ENCODE assay signal across 8 cellular contexts in the genomic region with DNA sequence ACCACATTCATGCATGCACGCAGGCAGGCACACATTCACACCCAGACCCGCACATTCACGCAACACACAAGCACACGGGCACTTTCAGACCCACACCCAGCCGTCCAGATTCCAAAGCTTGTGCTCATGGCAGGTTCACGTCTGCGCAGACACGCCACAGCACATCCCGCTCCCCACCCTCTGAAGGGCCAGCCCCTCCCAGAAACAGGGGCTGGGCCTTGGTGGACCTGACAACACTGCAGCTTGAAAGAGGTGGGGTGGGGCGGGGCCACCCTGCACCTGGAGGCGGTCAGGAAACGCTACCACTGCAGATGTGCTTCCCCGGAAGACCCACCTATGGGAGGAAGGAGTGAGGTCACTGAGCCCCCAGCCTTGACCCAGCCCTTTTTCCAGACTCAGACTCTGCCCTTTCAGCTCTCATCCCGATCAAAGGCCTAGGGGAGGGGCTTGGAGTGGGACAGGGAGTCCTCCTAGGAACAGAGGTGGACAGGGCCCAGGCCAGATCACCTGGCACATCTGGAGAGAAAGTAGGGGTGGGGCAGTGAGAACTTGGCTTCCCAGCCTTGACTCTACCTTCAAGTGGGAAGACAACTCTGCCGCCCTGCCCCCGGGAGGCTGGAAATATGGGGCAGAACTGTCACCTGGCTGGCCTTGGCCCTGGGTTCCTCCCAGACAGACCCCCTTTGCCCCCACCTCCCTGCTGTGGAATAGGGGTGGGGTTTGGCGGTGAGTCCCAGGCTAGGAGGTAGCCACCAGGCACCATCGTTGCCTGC. TPM values are rescaled to one million over a fixed set of nuclear protein-coding genes. Genes with fewer than 3 reads are reported as not detected.
DNase-seq lines count a peak whose midpoint lies in the region; ATAC-seq and TF ChIP-seq lines count a peak whose summit lies in the region.

No MANE protein-coding gene starts in this region.

- H3K9ac ChIP-seq in endodermal cell (ENCODE audit: extremely low read depth, low read length, poor library complexity, severe bottlenecking) (no peak overlapping the region), mucosa of rectum (ENCODE audit: low read depth in 1 of 2, low read length in 2 of 2) (peak overlapping the region; percentile 41 to 68)

- H3K27ac Mint-ChIP-seq in Caco-2 (ENCODE audit: unreplicated experiment) = peak overlapping the region; percentile 99
- H3K27ac Mint-ChIP-seq in endodermal cell = peak overlapping the region; percentile 81
- H3K27ac Mint-ChIP-seq in activated CD4-positive, alpha-beta T cell treated with anti-CD3 and anti-CD28 coated beads for 36 hours = no peak overlapping the region

- H3K4me3 Mint-ChIP-seq in Caco-2 (ENCODE audit: unreplicated experiment) (peak overlapping the region; percentile 83), endodermal cell (peak overlapping the region; percentile 30)
- H3K4me3 Mint-ChIP-seq in activated CD4-positive, alpha-beta T cell treated with anti-CD3 and anti-CD28 coated beads for 36 hours = no peak overlapping the region

- H3K4me1 Mint-ChIP-seq in Caco-2 (ENCODE audit: low read depth, unreplicated experiment) (peaks cover 44% of the 10 kb centered on the region), endodermal cell (peaks cover 9% of the 10 kb centered on the region)
- H3K4me1 Mint-ChIP-seq in activated CD4-positive, alpha-beta T cell treated with anti-CD3 and anti-CD28 coated beads for 36 hours = peaks cover 4% of the 10 kb centered on the region

- intact Hi-C loops in Caco-2 (cut with micrococcal nuclease; ENCODE audit: unreplicated experiment) = loop anchor here (1.0 kb wide), 4 partner anchors 7 to 62 kb away; a partner anchor contains a TSS
- intact Hi-C loops in activated CD4-positive, alpha-beta T cell treated with anti-CD3 and anti-CD28 coated beads for 36 hours (cut with DNase I, micrococcal nuclease) = loop anchor here (1.0 kb wide), 1 partner anchor 62 kb away; no protein-coding TSS in a partner anchor

- DNase-seq in Caco-2 = peak; percentile 96 to 99
- peak; percentile 7 for DNase-seq in NCI-H345 (lab: John Stamatoyannopoulos, UW)
- peak; percentile 98 for DNase-seq in endodermal cell
- no peak for DNase-seq in superior temporal gyrus (ENCODE audit: extremely low spot score)
- no peak for DNase-seq in NCI-H524 (lab: John Stamatoyannopoulos, UW)
- no peak for DNase-seq in activated CD4-positive, alpha-beta T cell treated with anti-CD3 and anti-CD28 coated beads for 36 hours

- TF ChIP-seq CTCF in Caco-2 (IDR thresholded peaks at IDR 0.05; ENCODE audit: insufficient read depth in 1 of 2, low read depth in 1 of 2, low read length in 1 of 2, severe bottlenecking in 1 of 2, unreplicated experiment in 1 of 2) = no peak
- TF ChIP-seq CTCF in endodermal cell (conservative IDR thresholded peaks at IDR 0.05) = no peak

- CTCF ChIA-PET in Caco-2 (lab: Charles Lee) = interaction anchor here (0.5 to 5.4 kb wide), 21 partner anchors 8 to 159 kb away, joined by 3 to 169 read pairs (median 5); a partner anchor contains a TSS
- CTCF ChIA-PET in activated CD4-positive, alpha-beta T cell treated with anti-CD3 and anti-CD28 coated beads for 36 hours (lab: Charles Lee) = interaction anchor here (0.6 to 3.1 kb wide), 13 partner anchors 10 to 104 kb away, joined by 3 to 33 read pairs (median 5); a partner anchor contains a TSS

- no peaks in the 10 kb centered on the region for H3K27me3 Mint-ChIP-seq in Caco-2 (ENCODE audit: insufficient read depth, unreplicated experiment)
- H3K27me3 Mint-ChIP-seq in endodermal cell (ENCODE audit: insufficient read depth) = peaks cover 5% of the 10 kb centered on the region
- no peaks in the 10 kb centered on the region for H3K27me3 Mint-ChIP-seq in activated CD4-positive, alpha-beta T cell treated with anti-CD3 and anti-CD28 coated beads for 36 hours

- no peak for ATAC-seq in HG02623 (IDR thresholded peaks at IDR 0.05; ENCODE audit: unreplicated experiment)
- ATAC-seq in activated CD4-positive, alpha-beta T cell treated with anti-CD3 and anti-CD28 coated beads for 36 hours = no peak

- no TSS peak for BruUV-seq in Caco-2 (replicated peaks; lab: Mats Ljungman, UMichigan)

- H3K36me3 ChIP-seq in Caco-2 (ENCODE audit: control insufficient read depth, insufficient read depth, low read length) (0 out of 2 replicates have a peak, but pooled peaks cover 2% of the 10 kb centered on the region), endodermal cell (ENCODE audit: control insufficient read depth, insufficient read depth, low read length) (no peaks in the 10 kb centered on the region), mucosa of rectum (ENCODE audit: control insufficient read depth in 2 of 2, insufficient read depth in 2 of 2, low read length in 2 of 2) (no peaks in the 10 kb centered on the region)

- H3K9me3 ChIP-seq in Caco-2 (no peaks in the 10 kb centered on the region), endodermal cell (ENCODE audit: control insufficient read depth, low read length) (no peaks in the 10 kb centered on the region), mucosa of rectum (ENCODE audit: control insufficient read depth in 2 of 2, low read length in 2 of 2) (no peaks in the 10 kb centered on the region)

- 48 to 50% methylated on average over 2 to 17 of the region's 18 CpGs for WGBS in endodermal cell (ENCODE audit: insufficient coverage in 1 of 2, insufficient read length in 1 of 2), 2 experiments

- H3K27ac ChIP-seq in endodermal cell (ENCODE audit: low read depth, low read length) = no peak overlapping the region
- H3K27ac ChIP-seq in mucosa of rectum (ENCODE audit: low read depth in 2 of 2, low read length in 2 of 2) = peak overlapping the region; percentile 91 to 92

- H3K27me3 ChIP-seq in Caco-2 (replicated peaks; ENCODE audit: control insufficient read depth, insufficient read depth, low read length) (no peaks in the 10 kb centered on the region), endodermal cell (ENCODE audit: control insufficient read depth, insufficient read depth, low read length, poor library complexity, severe bottlenecking) (no peaks in the 10 kb centered on the region), mucosa of rectum (ENCODE audit: control insufficient read depth in 2 of 2, insufficient read depth in 2 of 2, low read length in 2 of 2) (no peaks in the 10 kb centered on the region)

- POLR2A ChIA-PET in Caco-2 (lab: Charles Lee) = interaction anchor here (0.5 to 4.2 kb wide), 24 partner anchors 8 to 1567 kb away, joined by 3 to 243 read pairs (median 6); a partner anchor contains a TSS
- POLR2A ChIA-PET in activated CD4-positive, alpha-beta T cell treated with anti-CD3 and anti-CD28 coated beads for 36 hours (lab: Charles Lee) = interaction anchor here (0.7 kb wide), 1 partner anchor 18 kb away, joined by 3 read pairs; no protein-coding TSS in a partner anchor

- H3K9me3 Mint-ChIP-seq in Caco-2 (ENCODE audit: unreplicated experiment) (no peaks in the 10 kb centered on the region), endodermal cell (no peaks in the 10 kb centered on the region)
- H3K9me3 Mint-ChIP-seq in activated CD4-positive, alpha-beta T cell treated with anti-CD3 and anti-CD28 coated beads for 36 hours (ENCODE audit: low read depth) = no peaks in the 10 kb centered on the region

- H3K36me3 Mint-ChIP-seq in Caco-2 (ENCODE audit: insufficient read depth, unreplicated experiment) (peaks cover 57% of the 10 kb centered on the region), endodermal cell (ENCODE audit: low read depth) (peaks cover 15% of the 10 kb centered on the region)
- H3K36me3 Mint-ChIP-seq in activated CD4-positive, alpha-beta T cell treated with anti-CD3 and anti-CD28 coated beads for 36 hours (ENCODE audit: low read depth) = no peaks in the 10 kb centered on the region

- H3K4me1 ChIP-seq in Caco-2 = peaks cover 39% of the 10 kb centered on the region
- H3K4me1 ChIP-seq in endodermal cell (ENCODE audit: control insufficient read depth, insufficient read depth, low read length) = peaks cover 6% of the 10 kb centered on the region
- peaks cover 8 to 21% of the 10 kb centered on the region in 2 donors for H3K4me1 ChIP-seq in mucosa of rectum (ENCODE audit: control insufficient read depth in 2 of 2, insufficient read depth in 2 of 2, low read length in 2 of 2)

- H3K4me3 ChIP-seq in Caco-2 (ENCODE audit: low read depth, low read length) (peak overlapping the region; percentile 26), endodermal cell (ENCODE audit: low read length) (no peak overlapping the region), mucosa of rectum (ENCODE audit: low read length in 2 of 2) (peak overlapping the region; percentile 30 to 52)

RNA-seq across cellular contexts. Expression of a gene that starts 11.0 kb away (rescaled TPM):
- total RNA-seq in Caco-2 (2022) (34.1 and 39.2 TPM in 2 replicates), endodermal cell (10 to 100 TPM; 23.9 to 40.6 TPM)
- polyA plus RNA-seq in endodermal cell (2013, experiment 1 of 2) = 32.2 TPM
- 34.7 TPM for polyA plus RNA-seq in endodermal cell (2013, experiment 2 of 2)
- total RNA-seq in activated CD4-positive, alpha-beta T cell treated with anti-CD3 and anti-CD28 coated beads for 36 hours = 1 to 10 TPM; 1.5 to 2.0 TPM

RNA-seq across cellular contexts. Expression of a gene that starts 12.0 kb away (rescaled TPM):
- total RNA-seq in Caco-2 (2022) (112 and 132 TPM in 2 replicates), endodermal cell (100 to 1,000 TPM; 179 to 291 TPM)
- 230 TPM for polyA plus RNA-seq in endodermal cell (2013, experiment 1 of 2)
- 211 TPM for polyA plus RNA-seq in endodermal cell (2013, experiment 2 of 2)
- under 1 TPM; 0.39 to 0.42 TPM for total RNA-seq in activated CD4-positive, alpha-beta T cell treated with anti-CD3 and anti-CD28 coated beads for 36 hours

RNA-seq across cellular contexts. Expression of a gene that starts 14.3 kb away (rescaled TPM):
- total RNA-seq in Caco-2 (2022) (392 and 419 TPM in 2 replicates), endodermal cell (100 to 1,000 TPM; 112 to 167 TPM)
- 71.5 TPM for polyA plus RNA-seq in endodermal cell (2013, experiment 1 of 2)
- 69.3 TPM for polyA plus RNA-seq in endodermal cell (2013, experiment 2 of 2)
- total RNA-seq in activated CD4-positive, alpha-beta T cell treated with anti-CD3 and anti-CD28 coated beads for 36 hours = under 1 TPM; 0.34 to 0.54 TPM

RNA-seq across cellular contexts. Expression of a gene that starts 35.2 kb away (rescaled TPM):
- total RNA-seq in Caco-2 (2022) (85.4 and 94.5 TPM in 2 replicates), endodermal cell (10 to 100 TPM; 65.2 to 79.5 TPM)
- 77.9 TPM for polyA plus RNA-seq in endodermal cell (2013, experiment 1 of 2)
- polyA plus RNA-seq in endodermal cell (2013, experiment 2 of 2) = 72.6 TPM
- total RNA-seq in activated CD4-positive, alpha-beta T cell treated with anti-CD3 and anti-CD28 coated beads for 36 hours = 10 to 100 TPM; 37.5 to 46.9 TPM

RNA-seq across cellular contexts. Expression of a gene that starts 36.8 kb away (rescaled TPM):
- total RNA-seq in Caco-2 (2022) = not detected in 2 replicates
- total RNA-seq in endodermal cell = under 1 TPM in 1 of 2 donors, not detected in 1; 0.15 TPM
- not detected for polyA plus RNA-seq in endodermal cell (2013, experiment 1 of 2)
- not detected for polyA plus RNA-seq in endodermal cell (2013, experiment 2 of 2)
- total RNA-seq in activated CD4-positive, alpha-beta T cell treated with anti-CD3 and anti-CD28 coated beads for 36 hours = under 1 TPM; 0.19 to 0.21 TPM

Comparison
In these comparisons a context has a peak if more than half of its experiments do, and no peak if none do; other contexts are left out.
1. DNase-seq: peak in Caco-2 (2 of 2), NCI-H345 (single experiment) and endodermal cell (single experiment); none in superior temporal gyrus (single experiment), NCI-H524 (0 of 2) and activated CD4-positive, alpha-beta T cell treated with anti-CD3 and anti-CD28 coated beads for 36 hours (single experiment).
2. RNA of a gene that starts 11.0 kb away (total RNA-seq): 23.9 to 40.6 TPM in endodermal cell and 34.1 to 39.2 TPM in Caco-2; 1.5 to 2.0 TPM in activated CD4-positive, alpha-beta T cell treated with anti-CD3 and anti-CD28 coated beads for 36 hours; every median in the first group is over 4 times any median in the second.
3. RNA of a gene that starts 12.0 kb away (total RNA-seq): 179 to 291 TPM in endodermal cell and 112 to 132 TPM in Caco-2; 0.39 to 0.42 TPM in activated CD4-positive, alpha-beta T cell treated with anti-CD3 and anti-CD28 coated beads for 36 hours; every median in the first group is over 10 times any median in the second.
4. RNA of a gene that starts 14.3 kb away (total RNA-seq): 392 to 419 TPM in Caco-2 and 112 to 167 TPM in endodermal cell; 0.34 to 0.54 TPM in activated CD4-positive, alpha-beta T cell treated with anti-CD3 and anti-CD28 coated beads for 36 hours; every median in the first group is over 10 times any median in the second.